ENCODE assay signal across 8 cellular contexts in genomic region chr1:149850732-149851345, GRCh38. TPM values are rescaled to one million over a fixed set of nuclear protein-coding genes. Genes with fewer than 3 reads are reported as not detected.
DNase-seq lines count a peak whose midpoint lies in the region; ATAC-seq and FAIRE-seq lines count a peak whose summit lies in the region.
"Not testable (repeated sequence)": the region's sequence is repeated elsewhere in the genome, so short reads cannot be mapped to it uniquely, and the experiment has no call there.

No MANE protein-coding gene starts in this region.

- peaks cover 41% of the 10 kb centered on the region for H3K4me1 Mint-ChIP-seq in activated T-cell treated with anti-CD3 and anti-CD28 coated beads, Interleukin-2, amount 50 U/mL, for 72 hours (ENCODE audit: low read depth)

- H3K36me3 Mint-ChIP-seq in activated T-cell treated with anti-CD3 and anti-CD28 coated beads, Interleukin-2, amount 50 U/mL, for 72 hours (ENCODE audit: insufficient read depth in 2 of 2): peaks cover 5 to 18% of the 10 kb centered on the region in 2 donors

- ATAC-seq in GM18499 (IDR thresholded peaks at IDR 0.05; ENCODE audit: insufficient read depth, unreplicated experiment) (peak; percentile 56), GM19372 (IDR thresholded peaks at IDR 0.05; ENCODE audit: low read depth, unreplicated experiment) (peak; percentile 51), GM21825 (IDR thresholded peaks at IDR 0.05; ENCODE audit: unreplicated experiment) (peak; percentile 40), HG03045 (IDR thresholded peaks at IDR 0.05; ENCODE audit: unreplicated experiment) (peak; percentile 56), HG03558 (IDR thresholded peaks at IDR 0.05; ENCODE audit: extremely low read depth, unreplicated experiment) (peak; percentile 47)
- ATAC-seq in activated T-cell treated with anti-CD3 and anti-CD28 coated beads, Interleukin-2, amount 50 U/mL, for 72 hours (replicated peaks in 1 of 2): peak; percentile 58 to 59
- peak; percentile 58 for ATAC-seq in stimulated activated naive CD8-positive, alpha-beta T cell treated with anti-CD3 and anti-CD28 coated beads, Interleukin-15, Interleukin-2, amounts not matched to agents 100 U/mL and 50 U/mL, for 24 hours

- not testable (repeated sequence) for H3K9me3 Mint-ChIP-seq in activated T-cell treated with anti-CD3 and anti-CD28 coated beads, Interleukin-2, amount 50 U/mL, for 72 hours

- H3K27ac Mint-ChIP-seq in activated T-cell treated with anti-CD3 and anti-CD28 coated beads, Interleukin-2, amount 50 U/mL, for 72 hours: not testable (repeated sequence)

- DNase-seq in activated T-cell treated with anti-CD3 and anti-CD28 coated beads, Interleukin-2, amount 50 U/mL, for 72 hours; stimulated activated naive CD8-positive, alpha-beta T cell treated with anti-CD3 and anti-CD28 coated beads, Interleukin-15, Interleukin-2, amounts not matched to agents 100 U/mL and 50 U/mL, for 24 hours: not testable (repeated sequence)

- FAIRE-seq in islet of Langerhans (lab: Jason Lieb, UNC): peak; percentile 66

- H3K4me3 Mint-ChIP-seq in activated T-cell treated with anti-CD3 and anti-CD28 coated beads, Interleukin-2, amount 50 U/mL, for 72 hours: not testable (repeated sequence)

- not testable (repeated sequence) for H3K27me3 Mint-ChIP-seq in activated T-cell treated with anti-CD3 and anti-CD28 coated beads, Interleukin-2, amount 50 U/mL, for 72 hours (ENCODE audit: low read depth)

RNA-seq across cellular contexts. Expression of gene BOLA1, which starts 48.5 kb away (rescaled TPM):
- 10 to 100 TPM; 26.9 to 29.4 TPM for total RNA-seq in activated T-cell treated with anti-CD3 and anti-CD28 coated beads, Interleukin-2, amount 50 U/mL, for 72 hours
